16 cellular contexts compared by ENCODE assay signal in genomic region chr7:42065942-42066341, GRCh38.
DNase-seq lines count a peak whose midpoint lies in the region; ATAC-seq, FAIRE-seq and TF ChIP-seq lines count a peak whose summit lies in the region.
"Had no signal": no experiment of that assay in that cellular context is flagged by ENCODE, and none has a peak within 500 bp of the region (broad histone marks: within the 10 kb centered on the region; RNA-seq: fewer than 3 reads in every experiment).

No MANE protein-coding gene starts in this region.

- H3K27ac ChIP-seq in astrocyte (ENCODE audit: low read depth, low read length) = no peak overlapping the region
- H3K27ac ChIP-seq in sigmoid colon = no peak overlapping the region
- H3K27ac ChIP-seq: C4-2B, gastrocnemius medialis, WERI-Rb-1 had no signal

- FAIRE-seq in astrocyte (lab: Jason Lieb, UNC) = no peak

- intact Hi-C loops in sigmoid colon (cut with DNase I) = no loop called here

- H3K4me3 Mint-ChIP-seq in astrocyte (ENCODE audit: unreplicated experiment) (no peak overlapping the region), osteocyte (ENCODE audit: unreplicated experiment) (no peak overlapping the region)
- H3K4me3 Mint-ChIP-seq: naive thymus-derived CD4-positive, alpha-beta T cell; stimulated activated naive CD8-positive, alpha-beta T cell treated with anti-CD3 and anti-CD28 coated beads, Interleukin-15, Interleukin-2, amounts not matched to agents 100 ng/mL and 50 ng/mL, for 24 hours had no signal

- peak overlapping the region; percentile 12 for H2AFZ ChIP-seq in astrocyte (ENCODE audit: low read depth, low read length)

- H3K9me3 ChIP-seq in astrocyte (ENCODE audit: insufficient read depth, low read depth, low read length) (no peaks in the 10 kb centered on the region), sigmoid colon (no peaks in the 10 kb centered on the region)
- H3K9me3 ChIP-seq: gastrocnemius medialis had no signal

- peaks cover 11% of the 10 kb centered on the region for H3K4me1 ChIP-seq in astrocyte (ENCODE audit: insufficient read depth, low read length)
- H3K4me1 ChIP-seq in sigmoid colon = peaks cover 0 to 59% (median 13%) of the 10 kb centered on the region in 4 donors
- H3K4me1 ChIP-seq: gastrocnemius medialis had no signal

- H3K79me2 ChIP-seq in astrocyte (ENCODE audit: insufficient read depth, low read length) = no peaks in the 10 kb centered on the region

- no peak for TF ChIP-seq CTCF in astrocyte (IDR thresholded peaks at IDR 0.05; ENCODE audit: insufficient read depth, low read depth, low read length)
- TF ChIP-seq CTCF in osteocyte (IDR thresholded peaks at IDR 0.05) = no peak
- TF ChIP-seq CTCF in sigmoid colon (IDR thresholded peaks at IDR 0.05) = no peak

- H3K36me3 ChIP-seq in astrocyte (ENCODE audit: insufficient read depth, low read length) = no peaks in the 10 kb centered on the region
- H3K36me3 ChIP-seq in sigmoid colon = no peaks in the 10 kb centered on the region
- H3K36me3 ChIP-seq: gastrocnemius medialis, WERI-Rb-1 had no signal

- H3K4me3 ChIP-seq in astrocyte (ENCODE audit: insufficient read depth, low read depth, low read length) (no peak overlapping the region), sigmoid colon (no peak overlapping the region)
- H3K4me3 ChIP-seq: gastrocnemius medialis had no signal

- WGBS in sigmoid colon, 2 donors = 82 to 84% methylated on average over 7 of the region's 7 CpGs

- H3K27me3 ChIP-seq in astrocyte (ENCODE audit: insufficient read depth, low read length) (no peaks in the 10 kb centered on the region), sigmoid colon (no peaks in the 10 kb centered on the region)
- H3K27me3 ChIP-seq: gastrocnemius medialis had no signal

- no peak for TF ChIP-seq EP300 in sigmoid colon (IDR thresholded peaks at IDR 0.05)

- peak; percentile 11 for DNase-seq in G401 (ENCODE audit: low spot score)
- DNase-seq in astrocyte (ENCODE audit: low read depth) = peak; percentile 87
- peak; percentile 3 to 30 for DNase-seq in hippocampal formation (lab: John Stamatoyannopoulos, UW)
- no peak for DNase-seq in osteocyte (ENCODE audit: extremely low spot score, unreplicated experiment)
- no peak for DNase-seq in SHP77 treated with DMSO at 0.1 percent for 48 hours (lab: John Stamatoyannopoulos, UW)
- DNase-seq in sigmoid colon = no peak
- DNase-seq: gastrocnemius medialis; naive thymus-derived CD4-positive, alpha-beta T cell; NCI-H1436; NCI-H2171; WERI-Rb-1 had no signal

- H3K36me3 Mint-ChIP-seq in astrocyte (ENCODE audit: low read depth, unreplicated experiment) (no peaks in the 10 kb centered on the region), osteocyte (ENCODE audit: unreplicated experiment) (peaks cover 7% of the 10 kb centered on the region)
- H3K36me3 Mint-ChIP-seq: naive thymus-derived CD4-positive, alpha-beta T cell had no signal

- in situ Hi-C loops in G401 (cut with HindIII; ENCODE audit: low sequenced_read_pairs) = no loop called here

- H3K4me1 Mint-ChIP-seq in astrocyte (ENCODE audit: low read depth, unreplicated experiment) (peaks cover 17% of the 10 kb centered on the region), osteocyte (ENCODE audit: unreplicated experiment) (peaks cover 34% of the 10 kb centered on the region)
- H3K4me1 Mint-ChIP-seq: naive thymus-derived CD4-positive, alpha-beta T cell had no signal

- H3K9ac ChIP-seq in astrocyte (ENCODE audit: low read length) = no peak overlapping the region

- H3K9me3 Mint-ChIP-seq in astrocyte (ENCODE audit: unreplicated experiment) (no peaks in the 10 kb centered on the region), osteocyte (ENCODE audit: unreplicated experiment) (peaks cover 3% of the 10 kb centered on the region)
- H3K9me3 Mint-ChIP-seq: naive thymus-derived CD4-positive, alpha-beta T cell; stimulated activated naive CD8-positive, alpha-beta T cell treated with anti-CD3 and anti-CD28 coated beads, Interleukin-15, Interleukin-2, amounts not matched to agents 100 ng/mL and 50 ng/mL, for 24 hours had no signal

- H4K20me1 ChIP-seq in astrocyte (ENCODE audit: insufficient read depth, low read length) = peaks cover 23% of the 10 kb centered on the region

- H3K27me3 Mint-ChIP-seq in astrocyte (ENCODE audit: low read depth, unreplicated experiment) = no peaks in the 10 kb centered on the region
- no peaks in the 10 kb centered on the region for H3K27me3 Mint-ChIP-seq in osteocyte (ENCODE audit: unreplicated experiment)
- H3K27me3 Mint-ChIP-seq: stimulated activated naive CD8-positive, alpha-beta T cell treated with anti-CD3 and anti-CD28 coated beads, Interleukin-15, Interleukin-2, amounts not matched to agents 100 ng/mL and 50 ng/mL, for 24 hours had no signal

- TF ChIP-seq POLR2A in sigmoid colon (IDR thresholded peaks at IDR 0.05) = no peak

- H3K27ac Mint-ChIP-seq in astrocyte (ENCODE audit: unreplicated experiment) (peak overlapping the region; percentile 8), osteocyte (ENCODE audit: unreplicated experiment) (peak overlapping the region; percentile 66)
- H3K27ac Mint-ChIP-seq: naive thymus-derived CD4-positive, alpha-beta T cell; stimulated activated naive CD8-positive, alpha-beta T cell treated with anti-CD3 and anti-CD28 coated beads, Interleukin-15, Interleukin-2, amounts not matched to agents 100 ng/mL and 50 ng/mL, for 24 hours had no signal

- no peak for ATAC-seq in HG02852 (IDR thresholded peaks at IDR 0.05; ENCODE audit: unreplicated experiment)
- ATAC-seq in GM21447 (IDR thresholded peaks at IDR 0.05; ENCODE audit: unreplicated experiment) = no peak
- ATAC-seq: gastrocnemius medialis; naive thymus-derived CD4-positive, alpha-beta T cell; Panc1 had no signal

- peak overlapping the region; percentile 67 for H3K4me2 ChIP-seq in astrocyte (ENCODE audit: low read length)

Comparison
In these comparisons a context has a peak if more than half of its experiments do, and no peak if none do; other contexts are left out.
1. DNase-seq: peak in G401 (single experiment), astrocyte (single experiment) and hippocampal formation (2 of 2); none in osteocyte (single experiment), SHP77 treated with DMSO at 0.1 percent for 48 hours (single experiment) and sigmoid colon (single experiment).